8 cellular contexts compared by ENCODE assay signal in genomic region chr22:37498289-37498909, GRCh38. TPM values are rescaled to one million over a fixed set of nuclear protein-coding genes. Genes with fewer than 3 reads are reported as not detected.
DNase-seq lines count a peak whose midpoint lies in the region; ATAC-seq and TF ChIP-seq lines count a peak whose summit lies in the region.

No MANE protein-coding gene starts in this region.

- no peak overlapping the region for H3K4me3 Mint-ChIP-seq in activated naive CD4-positive, alpha-beta T cell treated with anti-CD3 and anti-CD28 coated beads, Interleukin-2, amount 10 ng/mL, durations not matched to agents 7 days and 5 days

- CTCF ChIA-PET in activated naive CD4-positive, alpha-beta T cell treated with anti-CD3 and anti-CD28 coated beads, Interleukin-2, amount 10 ng/mL, durations not matched to agents 7 days and 5 days (lab: Charles Lee), result interaction anchor here (0.9 to 5.9 kb wide), 11 partner anchors 10 to 183 kb away, joined by 3 to 55 read pairs (median 5); partner anchors contain the start of gene MFNG

- H3K27me3 Mint-ChIP-seq in activated naive CD4-positive, alpha-beta T cell treated with anti-CD3 and anti-CD28 coated beads, Interleukin-2, amount 10 ng/mL, durations not matched to agents 7 days and 5 days, result peaks cover 79% of the 10 kb centered on the region

- intact Hi-C loops in heart right ventricle (cut with DNase I), result no loop called here
- intact Hi-C loops in Right ventricle myocardium inferior (cut with DNase I), result no loop called here
- intact Hi-C loops in ovary (cut with DNase I), result loop anchor here in 1 of 4 donors (10.0 kb wide), 1 partner anchor 74 kb away; the partner anchor contains the start of gene ELFN2
- intact Hi-C loops in vagina (cut with DNase I), result no loop called here

- H3K9me3 Mint-ChIP-seq in activated naive CD4-positive, alpha-beta T cell treated with anti-CD3 and anti-CD28 coated beads, Interleukin-2, amount 10 ng/mL, durations not matched to agents 7 days and 5 days, result no peaks in the 10 kb centered on the region

- TF ChIP-seq CTCF in heart right ventricle (IDR thresholded peaks at IDR 0.05) (peak in 8 of 9 donors; percentile 9 to 60 (median 49)), RWPE2 (IDR thresholded peaks at IDR 0.05; ENCODE audit: poor library complexity, severe bottlenecking) (peak; percentile 26), ovary (IDR thresholded peaks at IDR 0.05) (no peak), vagina (IDR thresholded peaks at IDR 0.05) (no peak)

- H3K4me3 ChIP-seq in heart right ventricle (no peak overlapping the region), RWPE2 (ENCODE audit: severe bottlenecking) (no peak overlapping the region), ovary (no peak overlapping the region), vagina (no peak overlapping the region)

- 47 to 58% methylated on average over 15 of the region's 15 CpGs for WGBS in heart right ventricle, 2 donors
- 78 to 97% (median 85%) methylated on average over 8 to 15 of the region's 15 CpGs for WGBS in ovary, 3 donors

- H3K4me1 ChIP-seq in heart right ventricle (peaks cover 6 to 75% (median 46%) of the 10 kb centered on the region in 9 donors), RWPE2 (ENCODE audit: insufficient read depth, poor library complexity, severe bottlenecking) (peaks cover 37% of the 10 kb centered on the region), ovary (ENCODE audit: insufficient read depth) (peaks cover 16% of the 10 kb centered on the region), vagina (peaks cover 21% of the 10 kb centered on the region)

- H3K27me3 ChIP-seq in heart right ventricle (peaks cover 0 to 17% (median 0%) of the 10 kb centered on the region in 7 donors), RWPE2 (ENCODE audit: insufficient read depth, poor library complexity, severe bottlenecking) (no peaks in the 10 kb centered on the region), ovary (no peaks in the 10 kb centered on the region), vagina (no peaks in the 10 kb centered on the region)

- no peaks in the 10 kb centered on the region for H3K9me3 ChIP-seq in heart right ventricle
- no peaks in the 10 kb centered on the region for H3K9me3 ChIP-seq in RWPE2 (ENCODE audit: severe bottlenecking)
- no peaks in the 10 kb centered on the region for H3K9me3 ChIP-seq in ovary
- H3K9me3 ChIP-seq in vagina, result no peaks in the 10 kb centered on the region

- H3K36me3 ChIP-seq in heart right ventricle, result peaks cover 0 to 65% (median 0%) of the 10 kb centered on the region in 9 donors
- H3K36me3 ChIP-seq in RWPE2 (ENCODE audit: low read depth), result peaks cover 85% of the 10 kb centered on the region
- no peaks in the 10 kb centered on the region for H3K36me3 ChIP-seq in ovary
- H3K36me3 ChIP-seq in vagina, result no peaks in the 10 kb centered on the region

- ATAC-seq in heart right ventricle, result no peak
- ATAC-seq in Right ventricle myocardium inferior, result no peak
- ATAC-seq in RWPE2 (ENCODE audit: low read depth), result no peak
- ATAC-seq in stimulated activated naive CD8-positive, alpha-beta T cell treated with anti-CD3 and anti-CD28 coated beads, Interleukin-15, Interleukin-2, amounts not matched to agents 100 U/mL and 50 U/mL, for 24 hours, result peak; percentile 80

- no peak for DNase-seq in heart right ventricle
- DNase-seq in Right ventricle myocardium inferior (ENCODE audit: missing footprints), result no peak
- no peak for DNase-seq in RWPE2 (ENCODE audit: low spot score)
- DNase-seq in activated naive CD4-positive, alpha-beta T cell treated with anti-CD3 and anti-CD28 coated beads, Interleukin-2, amount 10 ng/mL, durations not matched to agents 7 days and 5 days, result peak; percentile 83
- DNase-seq in lung microvascular endothelial cell (ENCODE audit: low read depth in 2 of 2), result peak; percentile 31 to 67
- DNase-seq in stimulated activated naive CD8-positive, alpha-beta T cell treated with anti-CD3 and anti-CD28 coated beads, Interleukin-15, Interleukin-2, amounts not matched to agents 100 U/mL and 50 U/mL, for 24 hours, result peak; percentile 81
- DNase-seq in ovary, result no peak
- DNase-seq in vagina (ENCODE audit: extremely low spot score in 2 of 2), result no peak

- H3K27ac ChIP-seq in heart right ventricle (peak overlapping the region in 5 of 10 donors; percentile 7 to 83 (median 60)), RWPE2 (ENCODE audit: poor library complexity, severe bottlenecking) (peak overlapping the region; percentile 82), ovary (no peak overlapping the region), vagina (no peak overlapping the region)

- no peak overlapping the region for H3K27ac Mint-ChIP-seq in activated naive CD4-positive, alpha-beta T cell treated with anti-CD3 and anti-CD28 coated beads, Interleukin-2, amount 10 ng/mL, durations not matched to agents 7 days and 5 days

- no peaks in the 10 kb centered on the region for H3K36me3 Mint-ChIP-seq in activated naive CD4-positive, alpha-beta T cell treated with anti-CD3 and anti-CD28 coated beads, Interleukin-2, amount 10 ng/mL, durations not matched to agents 7 days and 5 days

- no peak for TF ChIP-seq EP300 in ovary (IDR thresholded peaks at IDR 0.05)

- TF ChIP-seq POLR2A in ovary (IDR thresholded peaks at IDR 0.05) (no peak), vagina (IDR thresholded peaks at IDR 0.05) (no peak)

- peaks cover 23% of the 10 kb centered on the region for H3K4me1 Mint-ChIP-seq in activated naive CD4-positive, alpha-beta T cell treated with anti-CD3 and anti-CD28 coated beads, Interleukin-2, amount 10 ng/mL, durations not matched to agents 7 days and 5 days

RNA-seq across cellular contexts. Expression of gene MFNG, which starts 12.2 kb away (rescaled TPM):
- total RNA-seq in heart right ventricle, result 10 to 100 TPM in 4 of 10 donors, 1 to 10 TPM in 6; 5.1 to 19.4 (median 8.5) TPM
- polyA plus RNA-seq in heart right ventricle, result 10 to 100 TPM in 1 of 2 donors, 1 to 10 TPM in 1; 8.9 to 15.8 TPM
- total RNA-seq in Right ventricle myocardium inferior, result 14.4 TPM
- total RNA-seq in lung microvascular endothelial cell, result 89.8 and 137 TPM in 2 replicates
- 10 to 100 TPM in 1 of 7 donors, 1 to 10 TPM in 6; 4.4 to 11.1 (median 7.1) TPM for total RNA-seq in ovary
- polyA plus RNA-seq in ovary, result 1 to 10 TPM; 4.7 to 7.1 TPM
- total RNA-seq in vagina, result 15.2 TPM

RNA-seq across cellular contexts. Expression of gene CARD10, which starts 20.8 kb away (rescaled TPM):
- total RNA-seq in heart right ventricle, result 10 to 100 TPM in 3 of 10 donors, 1 to 10 TPM in 7; 7.4 to 12.9 (median 8.5) TPM
- 10 to 100 TPM; 14.0 to 14.8 TPM for polyA plus RNA-seq in heart right ventricle
- total RNA-seq in Right ventricle myocardium inferior, result 10.3 TPM
- total RNA-seq in lung microvascular endothelial cell, result 36.2 and 57.1 TPM in 2 replicates
- total RNA-seq in ovary, result 10 to 100 TPM in 4 of 7 donors, 1 to 10 TPM in 3; 4.8 to 13.6 (median 10.1) TPM
- polyA plus RNA-seq in ovary, result 1 to 10 TPM in 1 of 2 donors, under 1 TPM in 1; 0.72 to 7.9 TPM
- 11.0 TPM for total RNA-seq in vagina

Comparison
In these comparisons a context has a peak if more than half of its experiments do, and no peak if none do; other contexts are left out.
1. DNase-seq: peak in activated naive CD4-positive, alpha-beta T cell treated with anti-CD3 and anti-CD28 coated beads, Interleukin-2, amount 10 ng/mL, durations not matched to agents 7 days and 5 days (single experiment), lung microvascular endothelial cell (2 of 2) and stimulated activated naive CD8-positive, alpha-beta T cell treated with anti-CD3 and anti-CD28 coated beads, Interleukin-15, Interleukin-2, amounts not matched to agents 100 U/mL and 50 U/mL, for 24 hours (single experiment); none in heart right ventricle (0 of 2), Right ventricle myocardium inferior (single experiment), RWPE2 (single experiment), ovary (0 of 5) and vagina (0 of 2).
2. CTCF ChIP-seq: peak in heart right ventricle (8 of 9) and RWPE2 (single experiment); none in ovary (0 of 3) and vagina (0 of 3).